In the genomic region with DNA sequence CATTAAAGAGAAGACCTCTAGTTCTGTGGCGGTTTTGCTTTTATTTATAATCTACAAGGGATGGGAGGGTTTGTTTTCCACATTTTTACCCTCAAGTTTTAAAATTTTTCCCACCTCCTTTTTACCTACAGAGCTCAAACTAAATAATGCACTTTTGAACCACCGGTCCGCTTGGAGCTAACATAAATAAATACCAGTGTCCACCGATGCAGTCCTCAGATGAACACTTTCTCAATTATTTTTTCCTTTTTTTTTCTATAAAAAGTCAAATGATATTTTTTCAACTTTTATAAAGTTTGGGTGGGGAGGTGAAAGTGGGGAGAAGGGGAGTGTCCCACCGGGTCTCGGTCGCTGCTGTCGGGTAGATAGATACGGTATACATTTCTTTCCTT, we compare ENCODE assay signal across 13 cellular contexts. TPM values are rescaled to one million over a fixed set of nuclear protein-coding genes. Genes with fewer than 3 reads are reported as not detected.
A peak's percentile ranks its signal among the peaks of the same experiment; 100 is the strongest.
DNase-seq lines count a peak whose midpoint lies in the region; ATAC-seq, FAIRE-seq and TF ChIP-seq lines count a peak whose summit lies in the region.
"Had no signal": no experiment of that assay in that cellular context is flagged by ENCODE, and none has a peak within 500 bp of the region (broad histone marks: within the 10 kb centered on the region; RNA-seq: fewer than 3 reads in every experiment).

No MANE protein-coding gene starts in this region.

- no peak overlapping the region for H3K23ac ChIP-seq in H9 (ENCODE audit: insufficient read length, low read depth, low read length)

- CTCF ChIA-PET in MCF 10A (lab: Yijun Ruan, JAX) = interaction anchor here (0.6 to 4.8 kb wide), 8 partner anchors 38 to 1723 kb away, joined by 3 to 41 read pairs (median 3); no protein-coding TSS in a partner anchor

- no peaks in the 10 kb centered on the region for H4K20me1 ChIP-seq in H9 (ENCODE audit: control insufficient read depth, insufficient read depth, insufficient read length)

- no peak overlapping the region for H3K27ac ChIP-seq in H9 (ENCODE audit: insufficient read length, low read depth, low read length)
- peak overlapping the region; percentile 93 to 97 for H3K27ac ChIP-seq in kidney (ENCODE audit: low read depth in 2 of 2, low read length in 2 of 2)
- H3K27ac ChIP-seq in skin epidermis = peak overlapping the region in 19 of 21 experiments; percentile 77 to 96 (median 89)

- no peaks in the 10 kb centered on the region; a peak in 1 of 7 replicates for H3K36me3 Mint-ChIP-seq in H9 (ENCODE audit: insufficient read depth in 1 of 3, low read depth in 3 of 3)
- peaks cover 23% of the 10 kb centered on the region for H3K36me3 Mint-ChIP-seq in MCF 10A (ENCODE audit: insufficient read depth, unreplicated experiment)
- peaks cover 4 to 5% of the 10 kb centered on the region in 2 donors for H3K36me3 Mint-ChIP-seq in stimulated activated naive B cell treated with anti-CD40 and anti-IgM and Interleukin-4, amounts not matched to agents 10 μg/mL and 1 μg/mL and 100 μg/mL, for 72 hours

- no peak overlapping the region for H4K91ac ChIP-seq in H9 (ENCODE audit: insufficient read length, low read depth, low read length)

- POLR2A ChIA-PET in MCF 10A (lab: Yijun Ruan, JAX) = no interaction called here

- no peak overlapping the region for H2AK5ac ChIP-seq in H9 (ENCODE audit: insufficient read length, low read length)

- no peaks in the 10 kb centered on the region for H3K79me1 ChIP-seq in H9 (ENCODE audit: insufficient read depth, low read depth, low read length, poor library complexity, severe bottlenecking)

- H2BK120ac ChIP-seq in H9 (ENCODE audit: low read depth, low read length, poor library complexity, severe bottlenecking) = no peak overlapping the region

- H3T11ph ChIP-seq in H9 (ENCODE audit: low read length) = no peak overlapping the region

- no peak overlapping the region for H3K9ac ChIP-seq in H9 (ENCODE audit: extremely low read depth, insufficient read length, low read length)
- H3K9ac ChIP-seq in kidney (ENCODE audit: low read length in 2 of 2) = peak overlapping the region; percentile 73 to 88

- peaks cover 32% of the 10 kb centered on the region for H3K23me2 ChIP-seq in H9 (ENCODE audit: insufficient read length, low read depth, low read length, poor library complexity, severe bottlenecking)

- WGBS in H9 (ENCODE audit: extremely low coverage, insufficient read length, low lambda C conversion rate) = no CpG with 5 or more reads among the region's 9 CpGs

- no peak overlapping the region for H4K8ac ChIP-seq in H9 (replicated peaks; ENCODE audit: insufficient read length, low read depth, low read length)

- peaks cover 67% of the 10 kb centered on the region for H3K27me3 ChIP-seq in H9 (ENCODE audit: insufficient read depth, low read length)

- H3K4me3 Mint-ChIP-seq in H9 (peak overlapping the region in 1 of 2 experiments; percentile 40; a peak in 1 of 5 replicates), MCF 10A (ENCODE audit: unreplicated experiment) (no peak overlapping the region)
- H3K4me3 Mint-ChIP-seq in stimulated activated naive B cell treated with anti-CD40 and anti-IgM and Interleukin-4, amounts not matched to agents 10 μg/mL and 1 μg/mL and 100 μg/mL, for 72 hours = no peak overlapping the region

- no peak overlapping the region for H2BK15ac ChIP-seq in H9 (ENCODE audit: low read depth, low read length)

- no peak overlapping the region for H3K56ac ChIP-seq in H9 (ENCODE audit: insufficient read length, low read depth, low read length)

- no peaks in the 10 kb centered on the region; the same call in none of the 2 replicates for H3K4me1 ChIP-seq in H9 (ENCODE audit: insufficient read depth, low read length)
- H3K4me1 ChIP-seq in kidney (ENCODE audit: control insufficient read depth in 1 of 2, insufficient read depth in 1 of 2, low read depth in 1 of 2, low read length in 2 of 2) = peaks cover 0 to 7% of the 10 kb centered on the region in 2 donors

- intact Hi-C loops in MCF 10A (cut with micrococcal nuclease) (no loop called here), kidney (cut with DNase I) (loop anchor here (10.0 kb wide), 1 partner anchor 907 kb away; no protein-coding TSS in a partner anchor)

- peak overlapping the region; percentile 77 to 88 for H3K4me3 ChIP-seq in kidney (ENCODE audit: low read length in 2 of 2)
- H3K4me3 ChIP-seq in skin epidermis = peak overlapping the region; percentile 62 to 93 (median 80)
- H3K4me3 ChIP-seq: mucosa of descending colon had no signal

- no peak overlapping the region for H2BK12ac ChIP-seq in H9 (ENCODE audit: insufficient read length, low read depth, low read length)

- FAIRE-seq in kidney (lab: Jason Lieb, UNC) = no peak

- peaks cover 0 to 9% of the 10 kb centered on the region in 2 donors for H3K36me3 ChIP-seq in kidney (ENCODE audit: control insufficient read depth in 1 of 2, insufficient read depth in 2 of 2, low read length in 2 of 2)

- H4K5ac ChIP-seq in H9 (ENCODE audit: insufficient read length, low read depth, low read length) = no peak overlapping the region

- no peak overlapping the region for H2BK20ac ChIP-seq in H9 (ENCODE audit: low read depth, low read length, poor library complexity, severe bottlenecking)

- DNase-seq in H9 (no peak), MCF 10A (ENCODE audit: unreplicated experiment) (no peak), kidney (no peak), T1000 (lab: John Stamatoyannopoulos, UW) (no peak), DMS 273 (lab: John Stamatoyannopoulos, UW; ENCODE audit: unreplicated experiment) (no peak), amniotic stem cell (lab: John Stamatoyannopoulos, UW) (no peak)
- DNase-seq in stimulated activated naive B cell treated with anti-CD40 and anti-IgM and Interleukin-4, amounts not matched to agents 10 μg/mL and 1 μg/mL and 100 μg/mL, for 72 hours = no peak
- DNase-seq: DMS153, NCI-H226 had no signal

- H3K14ac ChIP-seq in H9 (ENCODE audit: insufficient read depth, low read length) = no peak overlapping the region

- H3K4me1 Mint-ChIP-seq in H9 (peaks cover 20 to 35% of the 10 kb centered on the region in 2 experiments), MCF 10A (ENCODE audit: insufficient read depth, unreplicated experiment) (peaks cover 4% of the 10 kb centered on the region)
- H3K4me1 Mint-ChIP-seq in stimulated activated naive B cell treated with anti-CD40 and anti-IgM and Interleukin-4, amounts not matched to agents 10 μg/mL and 1 μg/mL and 100 μg/mL, for 72 hours = peaks cover 24 to 42% of the 10 kb centered on the region in 2 donors

- TSS peak; percentile 24 for BruUV-seq in MCF 10A (replicated peaks; lab: Mats Ljungman, UMichigan)

- H2BK5ac ChIP-seq in H9 (ENCODE audit: insufficient read length, low read length) = no peak overlapping the region

- H3K4me2 ChIP-seq in H9 (ENCODE audit: insufficient read depth, insufficient read length, low read length) = peak overlapping the region; percentile 11

- no peak overlapping the region for H2AFZ ChIP-seq in H9 (ENCODE audit: low read length)

- H3K9me3 ChIP-seq in H9 (ENCODE audit: control insufficient read depth, low read depth, low read length) (no peaks in the 10 kb centered on the region), kidney (ENCODE audit: control insufficient read depth in 1 of 2, low read length in 2 of 2) (no peaks in the 10 kb centered on the region)
- H3K9me3 ChIP-seq: mucosa of descending colon had no signal

- H3K27ac Mint-ChIP-seq in H9 (no peak overlapping the region), MCF 10A (ENCODE audit: low read depth, unreplicated experiment) (no peak overlapping the region)
- no peak overlapping the region for H3K27ac Mint-ChIP-seq in stimulated activated naive B cell treated with anti-CD40 and anti-IgM and Interleukin-4, amounts not matched to agents 10 μg/mL and 1 μg/mL and 100 μg/mL, for 72 hours

- ATAC-seq in stimulated activated naive B cell treated with anti-CD40 and anti-IgM and Interleukin-4, amounts not matched to agents 10 μg/mL and 1 μg/mL and 100 μg/mL, for 72 hours (replicated peaks) = no peak
- ATAC-seq: mucosa of descending colon had no signal

- no peak overlapping the region for H3K4ac ChIP-seq in H9 (ENCODE audit: low read depth, low read length)

- H3K18ac ChIP-seq in H9 (ENCODE audit: insufficient read length, low read depth, low read length) = no peak overlapping the region

- no peaks in the 10 kb centered on the region for H3K79me2 ChIP-seq in H9 (ENCODE audit: insufficient read depth, low read length)

- H3K9me3 Mint-ChIP-seq in H9 (peaks cover 2 to 8% of the 10 kb centered on the region in 2 experiments; a peak in 2 of 5 replicates), MCF 10A (ENCODE audit: unreplicated experiment) (no peaks in the 10 kb centered on the region)
- H3K9me3 Mint-ChIP-seq in stimulated activated naive B cell treated with anti-CD40 and anti-IgM and Interleukin-4, amounts not matched to agents 10 μg/mL and 1 μg/mL and 100 μg/mL, for 72 hours = peaks cover 0 to 1% of the 10 kb centered on the region in 2 donors

- no peak for TF ChIP-seq CTCF in H9 (conservative IDR thresholded peaks at IDR 0.05)
- TF ChIP-seq CTCF in MCF 10A (IDR thresholded peaks at IDR 0.05; ENCODE audit: unreplicated experiment) = no peak
- no peak for TF ChIP-seq CTCF in kidney (IDR thresholded peaks at IDR 0.05; ENCODE audit: borderline replicate concordance, extremely low read depth, insufficient read depth)

- H3K27me3 Mint-ChIP-seq in H9 (ENCODE audit: low read depth) (peaks cover 98% of the 10 kb centered on the region), MCF 10A (ENCODE audit: insufficient read depth, unreplicated experiment) (no peaks in the 10 kb centered on the region)
- peaks cover 59 to 86% of the 10 kb centered on the region in 2 donors for H3K27me3 Mint-ChIP-seq in stimulated activated naive B cell treated with anti-CD40 and anti-IgM and Interleukin-4, amounts not matched to agents 10 μg/mL and 1 μg/mL and 100 μg/mL, for 72 hours

RNA-seq across cellular contexts. Expression of a gene that starts 3.3 kb away (rescaled TPM):
- 0.09 and 0.13 TPM in 2 replicates for total RNA-seq in H9 (2021)
- total RNA-seq in MCF 10A (2022) = 7.3 and 8.1 TPM in 2 replicates
- 34.7 TPM for total RNA-seq in kidney
- polyA plus RNA-seq in kidney (ENCODE audit: insufficient read depth, low read depth, low replicate concordance) = 45.8 TPM
- total RNA-seq: T-helper 1 cell treated with Interleukin-12 subunit alpha and Interleukin-12 subunit beta and Interleukin-4 antibody, amounts not matched to agents 30 ng/mL and 1 ng/mL, for 36 hours had no signal

RNA-seq across cellular contexts. Expression of a gene that starts 33.2 kb away (rescaled TPM):
- total RNA-seq in H9 (2021) (1.8 and 2.1 TPM in 2 replicates), MCF 10A (2022) (not detected in 2 replicates), kidney (23.2 TPM)
- 48.6 TPM for polyA plus RNA-seq in kidney (ENCODE audit: insufficient read depth, low read depth, low replicate concordance)
- total RNA-seq: HT1080; T-helper 1 cell treated with Interleukin-12 subunit alpha and Interleukin-12 subunit beta and Interleukin-4 antibody, amounts not matched to agents 30 ng/mL and 1 ng/mL, for 36 hours had no signal
